7 cellular contexts compared by ENCODE assay signal in genomic region chr2:111366639-111367025, GRCh38.
DNase-seq lines count a peak whose midpoint lies in the region; TF ChIP-seq lines count a peak whose summit lies in the region.
"Not testable (repeated sequence)": the region's sequence is repeated elsewhere in the genome, so short reads cannot be mapped to it uniquely, and the experiment has no call there.

No MANE protein-coding gene starts in this region.

- TF ChIP-seq CTCF in coronary artery (IDR thresholded peaks at IDR 0.05); glutamatergic neuron (IDR thresholded peaks at IDR 0.05; ENCODE audit: partially characterized antibody, unreplicated experiment); hepatocyte (IDR thresholded peaks at IDR 0.05; ENCODE audit: poor library complexity); nephron progenitor cell (IDR thresholded peaks at IDR 0.05); sigmoid colon (IDR thresholded peaks at IDR 0.05): not testable (repeated sequence)

- not testable (repeated sequence) for H3K36me3 ChIP-seq in adipocyte (ENCODE audit: control insufficient read depth, insufficient read depth, low read length, severe bottlenecking); hepatocyte (replicated peaks; ENCODE audit: insufficient read depth, low read depth); sigmoid colon

- not testable (repeated sequence) for H3K27ac ChIP-seq in coronary artery, sigmoid colon
- H3K27ac ChIP-seq in hepatocyte: peak overlapping the region; percentile 28

- H3K36me3 Mint-ChIP-seq in glutamatergic neuron (ENCODE audit: unreplicated experiment); nephron progenitor cell (ENCODE audit: low read depth): not testable (repeated sequence)

- not testable (repeated sequence) for H3K79me2 ChIP-seq in hepatocyte

- peak overlapping the region; percentile 43 for H3K4me3 Mint-ChIP-seq in glutamatergic neuron (ENCODE audit: unreplicated experiment)
- peak overlapping the region; percentile 57 for H3K4me3 Mint-ChIP-seq in nephron progenitor cell

- peak overlapping the region; percentile 67 for H3K4me2 ChIP-seq in hepatocyte

- H3K4me3 ChIP-seq in adipocyte (ENCODE audit: low read length) (peak overlapping the region; percentile 61), coronary artery (peak overlapping the region; percentile 64), sigmoid colon (peak overlapping the region in 3 of 4 donors; percentile 24 to 35 (median 31))
- H3K4me3 ChIP-seq in hepatocyte: not testable (repeated sequence)

- H3K27me3 ChIP-seq in adipocyte (replicated peaks; ENCODE audit: control insufficient read depth, insufficient read depth, low read length); hepatocyte; sigmoid colon: not testable (repeated sequence)

- not testable (repeated sequence) for H3K27ac Mint-ChIP-seq in glutamatergic neuron (ENCODE audit: unreplicated experiment); nephron progenitor cell

- TF ChIP-seq POLR2A in sigmoid colon (IDR thresholded peaks at IDR 0.05): not testable (repeated sequence)

- H2AFZ ChIP-seq in hepatocyte: not testable (repeated sequence)

- DNase-seq in ELF-1 (ENCODE audit: low read depth, low spot score) (peak; percentile 13), nephron progenitor cell (peak; percentile 18)
- not testable (repeated sequence) for DNase-seq in adipocyte (ENCODE audit: low read depth); coronary artery (ENCODE audit: low spot score); glutamatergic neuron; hepatocyte (ENCODE audit: low spot score); sigmoid colon

- H3K9me2 ChIP-seq in hepatocyte (replicated peaks; ENCODE audit: insufficient read depth): not testable (repeated sequence)

- TF ChIP-seq EP300 in sigmoid colon (IDR thresholded peaks at IDR 0.05): not testable (repeated sequence)

- intact Hi-C loops in sigmoid colon (cut with DNase I): not testable (repeated sequence)

- H3K4me1 ChIP-seq in adipocyte (ENCODE audit: control insufficient read depth, insufficient read depth, low read length); hepatocyte (ENCODE audit: insufficient read depth); sigmoid colon: not testable (repeated sequence)

- H3K9me3 ChIP-seq in adipocyte (ENCODE audit: control insufficient read depth, low read length); hepatocyte (ENCODE audit: low read depth); sigmoid colon: not testable (repeated sequence)

- 70% methylated on average over 10 of the region's 14 CpGs for WGBS in hepatocyte (ENCODE audit: low lambda C conversion rate, missing lambda C conversion rate)
- 20 to 64% methylated on average over 13 of the region's 14 CpGs for WGBS in sigmoid colon, 2 donors

- H3K4me1 Mint-ChIP-seq in glutamatergic neuron (ENCODE audit: low read depth, unreplicated experiment); nephron progenitor cell: not testable (repeated sequence)

- H3K27me3 Mint-ChIP-seq in glutamatergic neuron (ENCODE audit: unreplicated experiment); nephron progenitor cell (ENCODE audit: low read depth, poor library complexity): not testable (repeated sequence)

- not testable (repeated sequence) for H3K9ac ChIP-seq in adipocyte (ENCODE audit: low read length)

- not testable (repeated sequence) for H4K20me1 ChIP-seq in hepatocyte (ENCODE audit: insufficient read depth, poor library complexity, severe bottlenecking)

- not testable (repeated sequence) for H3K9me3 Mint-ChIP-seq in glutamatergic neuron (ENCODE audit: unreplicated experiment); nephron progenitor cell
